In the genomic region with DNA sequence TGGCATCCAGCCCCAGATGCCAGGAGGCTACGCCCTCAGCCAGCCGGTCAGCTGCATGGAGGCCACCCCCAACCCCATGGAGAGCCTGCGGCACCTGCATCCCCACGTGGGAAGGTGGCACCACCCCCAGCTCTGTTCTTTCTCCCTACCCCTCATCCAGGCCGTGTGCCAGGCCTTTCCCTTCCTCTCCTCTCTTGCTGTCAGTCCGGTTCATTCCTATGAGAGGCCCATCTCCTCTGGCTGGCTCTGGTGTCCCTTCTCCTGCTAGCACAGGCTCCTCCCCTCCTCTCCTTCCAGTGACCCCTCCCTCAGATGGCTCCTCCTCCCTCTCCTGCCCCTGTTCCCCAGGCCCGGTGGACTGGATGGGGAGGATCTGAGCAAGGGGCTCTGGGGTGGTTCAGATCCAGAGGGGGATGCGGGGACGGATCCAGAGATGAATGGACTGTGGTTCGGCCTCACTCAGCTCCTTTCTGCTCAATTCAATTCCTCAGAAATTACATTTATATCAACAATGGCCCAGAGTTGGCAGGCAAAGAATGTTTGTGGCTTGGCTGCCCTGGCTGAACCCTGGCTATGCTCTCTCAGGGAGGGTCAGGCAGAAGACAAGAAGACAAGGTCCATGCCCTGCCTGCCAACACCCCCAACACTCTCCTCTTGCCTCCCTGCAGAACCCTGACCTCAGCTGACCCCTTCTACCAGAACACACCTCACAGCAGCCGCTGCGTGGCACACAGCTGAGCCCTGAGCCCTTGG, we compare ENCODE assay signal across 1 cellular context.
TF ChIP-seq lines count a peak whose summit lies in the region.

No MANE protein-coding gene starts in this region.

TF ChIP-seq in SK-N-SH treated with all-trans-retinoic acid at 6 μM for 48 hours, 23 proteins besides CTCF, POLR2A, EP300 and RAD21 (continued from another document):
- TF ChIP-seq CSRNP3 (CRISPR knock-in tag; IDR thresholded peaks at IDR 0.05) (no peak), ZFP30 (CRISPR knock-in tag; IDR thresholded peaks at IDR 0.05) (no peak), RARB (CRISPR knock-in tag; IDR thresholded peaks at IDR 0.05) (no peak), CSDC2 (CRISPR knock-in tag; IDR thresholded peaks at IDR 0.05) (no peak), ISL1 (CRISPR knock-in tag; IDR thresholded peaks at IDR 0.05) (no peak), ZFP3 (CRISPR knock-in tag; IDR thresholded peaks at IDR 0.05) (no peak)
